ENCODE assay signal across 17 cellular contexts in genomic region chr5:126354857-126355731, GRCh38.
DNase-seq lines count a peak whose midpoint lies in the region; ATAC-seq, FAIRE-seq and TF ChIP-seq lines count a peak whose summit lies in the region.
"Had no signal": no experiment of that assay in that cellular context is flagged by ENCODE, and none has a peak within 500 bp of the region (broad histone marks: within the 10 kb centered on the region; RNA-seq: fewer than 3 reads in every experiment).

No MANE protein-coding gene starts in this region.

- H3K4me1 Mint-ChIP-seq in chondrocyte (ENCODE audit: low read depth), result peaks cover 69% of the 10 kb centered on the region
- H3K4me1 Mint-ChIP-seq in naive thymus-derived CD4-positive, alpha-beta T cell, result peaks cover 3 to 21% (median 15%) of the 10 kb centered on the region in 7 donors

- H3K4ac ChIP-seq in mesendoderm (ENCODE audit: low read depth, low read length), result no peak overlapping the region

- H2BK15ac ChIP-seq in mesendoderm (replicated peaks; ENCODE audit: low read depth), result no peak overlapping the region

- no peak overlapping the region for H4K8ac ChIP-seq in mesendoderm (ENCODE audit: low read depth, low read length)

- ATAC-seq in PC-3 (peak; percentile 27; the same call in 1 of the 2 replicates), HG03520 (IDR thresholded peaks at IDR 0.05; ENCODE audit: unreplicated experiment) (no peak), GM21529 (IDR thresholded peaks at IDR 0.05; ENCODE audit: unreplicated experiment) (no peak), pancreas (no peak)
- ATAC-seq in naive thymus-derived CD4-positive, alpha-beta T cell, result no peak

- no peak overlapping the region for H2BK5ac ChIP-seq in mesendoderm (ENCODE audit: low read length)

- no CpG with 5 or more reads among the region's 5 CpGs for WGBS in mesendoderm (ENCODE audit: extremely low coverage, insufficient coverage, low lambda C conversion rate)
- WGBS in pancreas, 2 donors, result 73 to 84% methylated on average over 5 of the region's 5 CpGs

- intact Hi-C loops in PC-3 (cut with micrococcal nuclease) (loop anchor here (1.0 to 5.0 kb wide), 6 partner anchors 16 to 184 kb away; partner anchors contain the start of gene GRAMD2B), pancreas (cut with DNase I) (no loop called here)
- intact Hi-C loops in naive thymus-derived CD4-positive, alpha-beta T cell (cut with micrococcal nuclease), result loop anchor here (1.0 to 5.0 kb wide), 10 partner anchors 14 to 1137 kb away; partner anchors contain the start of gene GRAMD2B (in 1 of the 2)

- H3K4me3 Mint-ChIP-seq in chondrocyte (ENCODE audit: unreplicated experiment), result no peak overlapping the region
- H3K4me3 Mint-ChIP-seq in naive thymus-derived CD4-positive, alpha-beta T cell, result peak overlapping the region in 7 of 10 donors; percentile 3 to 50 (median 32)

- H3K36me3 Mint-ChIP-seq in chondrocyte (ENCODE audit: low read depth), result no peaks in the 10 kb centered on the region
- no peaks in the 10 kb centered on the region for H3K36me3 Mint-ChIP-seq in naive thymus-derived CD4-positive, alpha-beta T cell
- H3K36me3 Mint-ChIP-seq: type B pancreatic cell had no signal

- H3K9me3 Mint-ChIP-seq in chondrocyte (ENCODE audit: low read depth), result no peaks in the 10 kb centered on the region
- no peaks in the 10 kb centered on the region for H3K9me3 Mint-ChIP-seq in naive thymus-derived CD4-positive, alpha-beta T cell
- H3K9me3 Mint-ChIP-seq: type B pancreatic cell had no signal

- H3K27me3 ChIP-seq in PC-3 (ENCODE audit: low read length), result no peaks in the 10 kb centered on the region
- H3K27me3 ChIP-seq in naive thymus-derived CD4-positive, alpha-beta T cell (ENCODE audit: control insufficient read depth in 2 of 2, insufficient read depth in 2 of 2, low read length in 2 of 2), result no peaks in the 10 kb centered on the region
- no peaks in the 10 kb centered on the region for H3K27me3 ChIP-seq in mesendoderm (ENCODE audit: insufficient read depth, low read length, poor library complexity)
- no peaks in the 10 kb centered on the region for H3K27me3 ChIP-seq in pancreas

- peak overlapping the region; percentile 61 for H3K4me3 ChIP-seq in PC-3 (ENCODE audit: low read length)
- H3K4me3 ChIP-seq in naive thymus-derived CD4-positive, alpha-beta T cell (ENCODE audit: low read length), result no peak overlapping the region
- H3K4me3 ChIP-seq in mesendoderm (ENCODE audit: low read length), result no peak overlapping the region
- no peak overlapping the region for H3K4me3 ChIP-seq in pancreas

- TSS peak; percentile 63 for BruUV-seq in PC-3 (replicated peaks; lab: Mats Ljungman, UMichigan)

- H3K9ac ChIP-seq in PC-3 (ENCODE audit: low read length) (peak overlapping the region; percentile 73), mesendoderm (ENCODE audit: low read length) (no peak overlapping the region)

- no peaks in the 10 kb centered on the region for H3K9me2 ChIP-seq in PC-3 (replicated peaks; ENCODE audit: low read length)

- peak overlapping the region; percentile 97 for H3K27ac ChIP-seq in PC-3 (ENCODE audit: low read length)
- H3K27ac ChIP-seq in naive thymus-derived CD4-positive, alpha-beta T cell (ENCODE audit: low read depth, low read length), result no peak overlapping the region
- H3K27ac ChIP-seq in mesendoderm (ENCODE audit: low read depth, low read length), result no peak overlapping the region
- no peak overlapping the region for H3K27ac ChIP-seq in pancreas

- H2AFZ ChIP-seq in PC-3 (ENCODE audit: low read length), result peak overlapping the region; percentile 74

- H3K36me3 ChIP-seq in PC-3 (ENCODE audit: low read depth, low read length) (no peaks in the 10 kb centered on the region), mesendoderm (ENCODE audit: control insufficient read depth, insufficient read depth, low read length) (no peaks in the 10 kb centered on the region), pancreas (no peaks in the 10 kb centered on the region)
- H3K36me3 ChIP-seq in naive thymus-derived CD4-positive, alpha-beta T cell (ENCODE audit: control insufficient read depth in 2 of 3, insufficient read depth in 3 of 3, low read length in 3 of 3), result no peaks in the 10 kb centered on the region

- no peaks in the 10 kb centered on the region for H3K79me1 ChIP-seq in mesendoderm (ENCODE audit: low read length)

- H3K27ac Mint-ChIP-seq in chondrocyte (ENCODE audit: unreplicated experiment), result peak overlapping the region; percentile 96
- H3K27ac Mint-ChIP-seq in naive thymus-derived CD4-positive, alpha-beta T cell, result peak overlapping the region in 4 of 9 donors; percentile 10 to 26 (median 24)

- H3K4me2 ChIP-seq in PC-3 (ENCODE audit: low read length) (peak overlapping the region; percentile 85), mesendoderm (ENCODE audit: low read length) (no peak overlapping the region)

- H3K4me1 ChIP-seq in PC-3 (ENCODE audit: insufficient read depth, low read length) (peaks cover 72% of the 10 kb centered on the region), mesendoderm (ENCODE audit: control insufficient read depth, low read depth, low read length) (no peaks in the 10 kb centered on the region), pancreas (no peaks in the 10 kb centered on the region)
- peaks cover 0 to 12% of the 10 kb centered on the region in 2 donors for H3K4me1 ChIP-seq in naive thymus-derived CD4-positive, alpha-beta T cell (ENCODE audit: control insufficient read depth in 2 of 2, insufficient read depth in 2 of 2, low read length in 2 of 2)

- TF ChIP-seq CTCF in PC-3 (conservative IDR thresholded peaks at IDR 0.05; ENCODE audit: low read depth, low read length), result no peak
- no peak for TF ChIP-seq CTCF in chondrocyte (IDR thresholded peaks at IDR 0.05)
- TF ChIP-seq CTCF in pancreas (IDR thresholded peaks at IDR 0.05), result no peak

- no peak overlapping the region for H3K56ac ChIP-seq in mesendoderm (ENCODE audit: low read length)

- CTCF ChIA-PET in PC-3 (lab: Charles Lee), result interaction anchor here (1.0 kb wide), 1 partner anchor 184 kb away, joined by 3 read pairs; no protein-coding TSS in a partner anchor
- CTCF ChIA-PET in naive thymus-derived CD4-positive, alpha-beta T cell (lab: Charles Lee), result interaction anchor here (0.7 to 4.2 kb wide), 10 partner anchors 16 to 246 kb away, joined by 3 to 48 read pairs (median 6); partner anchors contain the start of gene PHAX

- no peaks in the 10 kb centered on the region for H4K20me1 ChIP-seq in PC-3 (ENCODE audit: low read length)

- FAIRE-seq in pancreas (lab: Jason Lieb, UNC), result no peak
- FAIRE-seq: bronchial epithelial cell had no signal

- no peak overlapping the region for H3K18ac ChIP-seq in mesendoderm (ENCODE audit: low read length)

- H4K5ac ChIP-seq in mesendoderm (ENCODE audit: low read length), result no peak overlapping the region

- POLR2A ChIA-PET in PC-3 (lab: Charles Lee; ENCODE audit: unreplicated experiment), result interaction anchor here (0.7 to 0.8 kb wide), 2 partner anchors 16 to 173 kb away, joined by 3 to 14 read pairs; no protein-coding TSS in a partner anchor
- POLR2A ChIA-PET in naive thymus-derived CD4-positive, alpha-beta T cell (lab: Charles Lee), result interaction anchor here (1.0 kb wide), 1 partner anchor 154 kb away, joined by 3 read pairs; no protein-coding TSS in a partner anchor

- no peak overlapping the region for H2AK5ac ChIP-seq in mesendoderm (ENCODE audit: low read length)

- peaks cover 17% of the 10 kb centered on the region for H3F3A ChIP-seq in PC-3 (ENCODE audit: low read length, unreplicated experiment)

- H3K79me2 ChIP-seq in PC-3 (ENCODE audit: low read length) (no peaks in the 10 kb centered on the region), mesendoderm (ENCODE audit: control insufficient read depth, insufficient read depth, low read length) (no peaks in the 10 kb centered on the region)

- no peaks in the 10 kb centered on the region for H3K9me3 ChIP-seq in PC-3 (ENCODE audit: low read length)
- no peaks in the 10 kb centered on the region for H3K9me3 ChIP-seq in naive thymus-derived CD4-positive, alpha-beta T cell (ENCODE audit: control insufficient read depth in 2 of 3, low read length in 3 of 3)
- no peaks in the 10 kb centered on the region for H3K9me3 ChIP-seq in pancreas

- no peak overlapping the region for H3K23ac ChIP-seq in mesendoderm (ENCODE audit: low read length)

- DNase-seq in H4 (ENCODE audit: low spot score) (peak; percentile 53), PC-3 (peak; percentile 44), chondrocyte (ENCODE audit: low spot score) (no peak), mesendoderm (no peak), pancreas (no peak)
- no peak for DNase-seq in naive thymus-derived CD4-positive, alpha-beta T cell
- DNase-seq: activated CD8-positive, alpha-beta memory T cell treated with anti-CD3 and anti-CD28 coated beads for 24 hours; activated gamma-delta T cell; islet precursor cell; KG1; NCI-H1694 treated with DMSO at 0.1 percent for 48 hours; SHP77; stimulated activated CD4-positive, alpha-beta T cell treated with anti-CD3 and anti-CD28 coated beads, Interleukin-1b, Interleukin-23, amount 100 ng/mL, for 48 hours had no signal

- no peaks in the 10 kb centered on the region for H3K27me3 Mint-ChIP-seq in chondrocyte (ENCODE audit: low read depth)
- H3K27me3 Mint-ChIP-seq in naive thymus-derived CD4-positive, alpha-beta T cell, result peaks cover 0 to 17% (median 0%) of the 10 kb centered on the region in 5 donors
- H3K27me3 Mint-ChIP-seq: type B pancreatic cell had no signal

- no peak overlapping the region for H2BK120ac ChIP-seq in mesendoderm (ENCODE audit: low read depth, low read length)

Comparison
In these comparisons a context has a peak if more than half of its experiments do, and no peak if none do; other contexts are left out.
1. DNase-seq: peak in H4 (single experiment) and PC-3 (single experiment); none in chondrocyte (single experiment), naive thymus-derived CD4-positive, alpha-beta T cell (0 of 9), mesendoderm (single experiment) and pancreas (0 of 6).
2. intact Hi-C loops: an anchor here in PC-3 (1.0 to 5.0 kb wide) and naive thymus-derived CD4-positive, alpha-beta T cell (1.0 to 5.0 kb wide); none called in pancreas.